8 cellular contexts compared by ENCODE assay signal in genomic region chr7:2354173-2355078, GRCh38. TPM values are rescaled to one million over a fixed set of nuclear protein-coding genes. Genes with fewer than 3 reads are reported as not detected.
DNase-seq lines count a peak whose midpoint lies in the region; ATAC-seq and TF ChIP-seq lines count a peak whose summit lies in the region.

Gene EIF3B (plus strand): TSS chr7:2354827. CDS start chr7:2354922, 95 bp downstream.

- TF ChIP-seq CTCF in WERI-Rb-1 (IDR thresholded peaks at IDR 0.05; ENCODE audit: low read depth, low read length) (no peak), breast epithelium (IDR thresholded peaks at IDR 0.05) (peak in 1 of 3 donors; percentile 11)

- ATAC-seq in GM18909 (IDR thresholded peaks at IDR 0.05; ENCODE audit: poor library complexity, unreplicated experiment), result peak; percentile 79
- ATAC-seq in HG03159 (IDR thresholded peaks at IDR 0.05; ENCODE audit: unreplicated experiment), result peak; percentile 81

- H3K27ac ChIP-seq in WERI-Rb-1 (peak within 1 kb of the TSS; percentile 100), breast epithelium (peak within 1 kb of the TSS; percentile 100), skin epidermis (peak within 1 kb of the TSS; percentile 93 to 100 (median 100))

- DNase-seq in AG08395 (ENCODE audit: low spot score), result peak; percentile 95
- peak; percentile 95 for DNase-seq in NCI-H2227 (lab: John Stamatoyannopoulos, UW; ENCODE audit: unreplicated experiment)
- DNase-seq in WERI-Rb-1, result peak; percentile 87
- DNase-seq in breast epithelium (ENCODE audit: low spot score in 2 of 2), result peak; percentile 86 to 89
- peak; percentile 97 for DNase-seq in iPS-NIHi11 (ENCODE audit: low spot score)

- H3K36me3 ChIP-seq in WERI-Rb-1, result peaks cover 41% of the 10 kb centered on the region
- H3K36me3 ChIP-seq in breast epithelium, result no peaks in the 10 kb centered on the region

- H3K4me1 ChIP-seq in breast epithelium, result peaks cover 5 to 12% of the 10 kb centered on the region in 2 donors

- H3K4me3 ChIP-seq in WERI-Rb-1 (ENCODE audit: low read depth, low read length) (peak within 1 kb of the TSS; percentile 96), breast epithelium (peak within 1 kb of the TSS; percentile 91 to 99 (median 99)), skin epidermis (peak within 1 kb of the TSS; percentile 77 to 100 (median 100))

- H3K27me3 ChIP-seq in WERI-Rb-1 (ENCODE audit: insufficient read depth, low read depth, severe bottlenecking) (no peaks in the 10 kb centered on the region), breast epithelium (no peaks in the 10 kb centered on the region)

- no peak for TF ChIP-seq POLR2A in breast epithelium (IDR thresholded peaks at IDR 0.05)

- H3K9me3 ChIP-seq in WERI-Rb-1 (ENCODE audit: severe bottlenecking) (no peaks in the 10 kb centered on the region), breast epithelium (no peaks in the 10 kb centered on the region)

- intact Hi-C loops in breast epithelium (cut with DNase I; ENCODE audit: low total_unique reads), result no loop called here

RNA-seq across cellular contexts. Expression of gene EIF3B, which starts in this region (rescaled TPM):
- 100 to 1,000 TPM; 111 to 122 (median 115) TPM for total RNA-seq in breast epithelium

Comparison
In these comparisons a context has a peak if more than half of its experiments do, and no peak if none do; other contexts are left out.
1. Peak in every context shown above with its lines: DNase-seq, ATAC-seq, H3K4me3 ChIP-seq and H3K27ac ChIP-seq.